In the genomic region with DNA sequence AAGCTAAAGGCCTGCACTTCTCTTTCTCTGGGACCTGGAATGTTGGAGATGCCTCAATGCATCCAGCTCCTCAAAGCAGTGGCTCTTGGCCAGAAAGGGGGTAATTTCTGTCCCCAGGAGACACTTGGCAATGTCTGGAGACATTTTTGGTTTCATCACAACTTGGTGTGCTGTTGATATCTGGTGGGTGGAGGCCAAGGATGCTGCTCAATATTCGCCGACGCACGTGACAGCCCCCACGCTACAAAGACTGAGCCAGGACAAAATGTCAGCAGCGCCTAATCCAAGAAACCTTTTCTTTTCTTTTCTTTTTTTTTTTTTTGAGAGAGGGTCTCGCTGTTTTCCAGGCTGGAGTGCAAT, we compare ENCODE assay signal across 18 cellular contexts.
DNase-seq lines count a peak whose midpoint lies in the region; ATAC-seq and TF ChIP-seq lines count a peak whose summit lies in the region.
"Had no signal": no experiment of that assay in that cellular context is flagged by ENCODE, and none has a peak within 500 bp of the region (broad histone marks: within the 10 kb centered on the region; RNA-seq: fewer than 3 reads in every experiment).

No MANE protein-coding gene starts in this region.

- POLR2A ChIA-PET in T-cell (lab: Charles Lee): no interaction called here

- no peaks in the 10 kb centered on the region for H3K79me2 ChIP-seq in ACC112 (ENCODE audit: control insufficient read depth, insufficient read depth, low read length, unreplicated experiment)

- no peaks in the 10 kb centered on the region for H3K9me3 Mint-ChIP-seq in T-cell
- H3K9me3 Mint-ChIP-seq: CD8-positive, alpha-beta memory T cell had no signal

- peaks cover 9% of the 10 kb centered on the region; the same call in 1 of the 2 replicates for H3K27me3 ChIP-seq in ACC112 (ENCODE audit: insufficient read depth, low read length)
- no peaks in the 10 kb centered on the region for H3K27me3 ChIP-seq in RWPE2 (ENCODE audit: insufficient read depth, poor library complexity, severe bottlenecking)
- no peaks in the 10 kb centered on the region for H3K27me3 ChIP-seq in gastroesophageal sphincter
- H3K27me3 ChIP-seq: BLaER1 treated with 17β-estradiol and CSF1 and Interleukin-3, amounts not matched to agents 10 nM and 100 nM had no signal

- H3K36me3 ChIP-seq in ACC112 (ENCODE audit: insufficient read depth, low read length): no peaks in the 10 kb centered on the region
- H3K36me3 ChIP-seq in RWPE2 (ENCODE audit: low read depth): peaks cover 41% of the 10 kb centered on the region
- peaks cover 0 to 19% of the 10 kb centered on the region in 2 donors for H3K36me3 ChIP-seq in gastroesophageal sphincter

- H3K4me1 Mint-ChIP-seq in T-cell: no peaks in the 10 kb centered on the region
- H3K4me1 Mint-ChIP-seq: CD8-positive, alpha-beta memory T cell had no signal

- ATAC-seq in RWPE2 (ENCODE audit: low read depth) (0 out of 3 replicates have a peak, but pooled peaks have one; percentile 8), gastroesophageal sphincter (peak; percentile 20), omental fat pad (ENCODE audit: low FRiP score) (peak; percentile 2), T-cell (replicated peaks in 1 of 4) (no peak), GM21390 (IDR thresholded peaks at IDR 0.05; ENCODE audit: unreplicated experiment) (no peak)

- H3K36me3 Mint-ChIP-seq in T-cell: no peaks in the 10 kb centered on the region
- H3K36me3 Mint-ChIP-seq: CD8-positive, alpha-beta memory T cell had no signal

- WGBS in gastroesophageal sphincter (ENCODE audit: low coverage in 1 of 2), 2 donors: 34 to 78% methylated on average over 1 to 7 of the region's 7 CpGs
- 62 to 68% methylated on average over 7 of the region's 7 CpGs for whole genome bisulfite sequencing in lower leg skin, 2 donors

- CTCF ChIA-PET in T-cell (lab: Charles Lee): interaction anchor here in 1 of 2 donors (0.7 kb wide), 1 partner anchor 118 kb away, joined by 3 read pairs; no protein-coding TSS in a partner anchor

- H3K4me3 Mint-ChIP-seq in T-cell: no peak overlapping the region
- H3K4me3 Mint-ChIP-seq: CD8-positive, alpha-beta memory T cell had no signal

- DNase-seq in RWPE2 (ENCODE audit: low spot score) (no peak), omental fat pad (ENCODE audit: low spot score) (no peak), NCI-H748 treated with DMSO at 0.1 percent for 48 hours (lab: John Stamatoyannopoulos, UW) (no peak), lower leg skin (ENCODE audit: low spot score in 2 of 2) (no peak), T-cell (no peak)
- DNase-seq: CD8-positive, alpha-beta memory T cell; DMS79 treated with DMSO at 0.1 percent for 48 hours; GM23248; KG1; NCI-H1417 treated with DMSO at 0.1 percent for 48 hours; NCI-H1930; NCI-H2171; NCI-H82; SHP77 treated with DMSO at 0.1 percent for 48 hours had no signal

- intact Hi-C loops in lower leg skin (cut with DNase I; ENCODE audit: low total_unique reads): no loop called here

- peaks cover 0 to 9% of the 10 kb centered on the region in 2 donors for H3K27me3 Mint-ChIP-seq in T-cell

- no peak for TF ChIP-seq POLR2A in gastroesophageal sphincter (IDR thresholded peaks at IDR 0.05)
- TF ChIP-seq POLR2A in lower leg skin (IDR thresholded peaks at IDR 0.05): no peak

- H3K27ac Mint-ChIP-seq in T-cell: no peak overlapping the region
- H3K27ac Mint-ChIP-seq: CD8-positive, alpha-beta memory T cell had no signal

- H3K4me1 ChIP-seq in ACC112 (ENCODE audit: control insufficient read depth, insufficient read depth, low read length, unreplicated experiment): peaks cover 9% of the 10 kb centered on the region
- peaks cover 5% of the 10 kb centered on the region for H3K4me1 ChIP-seq in RWPE2 (ENCODE audit: insufficient read depth, poor library complexity, severe bottlenecking)
- H3K4me1 ChIP-seq in gastroesophageal sphincter: peaks cover 0 to 26% (median 14%) of the 10 kb centered on the region in 3 donors

- TF ChIP-seq CTCF in RWPE2 (IDR thresholded peaks at IDR 0.05; ENCODE audit: poor library complexity, severe bottlenecking) (no peak), gastroesophageal sphincter (IDR thresholded peaks at IDR 0.05) (no peak), omental fat pad (IDR thresholded peaks at IDR 0.05) (no peak), lower leg skin (IDR thresholded peaks at IDR 0.05) (no peak)

- H3K27ac ChIP-seq in ACC112 (ENCODE audit: low read depth, low read length): no peak overlapping the region
- H3K27ac ChIP-seq in RWPE2 (ENCODE audit: poor library complexity, severe bottlenecking): no peak overlapping the region
- H3K27ac ChIP-seq in gastroesophageal sphincter: peak overlapping the region in 3 of 4 donors; percentile 66 to 76 (median 67)
- H3K27ac ChIP-seq: BLaER1 treated with 17β-estradiol and CSF1 and Interleukin-3, amounts not matched to agents 10 nM and 100 nM; GM23248 had no signal

- TF ChIP-seq EP300 in gastroesophageal sphincter (IDR thresholded peaks at IDR 0.05): no peak

- no peak overlapping the region for H2AFZ ChIP-seq in ACC112 (ENCODE audit: low read length, unreplicated experiment)
- H2AFZ ChIP-seq: GM23248 had no signal

- 0 out of 2 replicates have a peak overlapping the region, but pooled peaks have one; percentile 29 for H3K4me3 ChIP-seq in ACC112 (ENCODE audit: low read depth, low read length)
- no peak overlapping the region for H3K4me3 ChIP-seq in RWPE2 (ENCODE audit: severe bottlenecking)
- no peak overlapping the region for H3K4me3 ChIP-seq in gastroesophageal sphincter
- no peak overlapping the region for H3K4me3 ChIP-seq in lower leg skin (ENCODE audit: low read depth, poor library complexity, severe bottlenecking)
- H3K4me3 ChIP-seq: BLaER1 treated with 17β-estradiol and CSF1 and Interleukin-3, amounts not matched to agents 10 nM and 100 nM; GM23248 had no signal

- H3K9me3 ChIP-seq in RWPE2 (ENCODE audit: severe bottlenecking): no peaks in the 10 kb centered on the region
- no peaks in the 10 kb centered on the region for H3K9me3 ChIP-seq in gastroesophageal sphincter
- H3K9me3 ChIP-seq: BLaER1 treated with 17β-estradiol and CSF1 and Interleukin-3, amounts not matched to agents 10 nM and 100 nM had no signal

Comparison
In these comparisons a context has a peak if more than half of its experiments do, and no peak if none do; other contexts are left out.
1. H3K27ac ChIP-seq: peak in gastroesophageal sphincter (3 of 4); none in ACC112 (single experiment) and RWPE2 (single experiment).
2. ATAC-seq: peak in RWPE2 (single experiment), gastroesophageal sphincter (single experiment) and omental fat pad (single experiment); none in T-cell (0 of 4) and GM21390 (single experiment).